In the genomic region with DNA sequence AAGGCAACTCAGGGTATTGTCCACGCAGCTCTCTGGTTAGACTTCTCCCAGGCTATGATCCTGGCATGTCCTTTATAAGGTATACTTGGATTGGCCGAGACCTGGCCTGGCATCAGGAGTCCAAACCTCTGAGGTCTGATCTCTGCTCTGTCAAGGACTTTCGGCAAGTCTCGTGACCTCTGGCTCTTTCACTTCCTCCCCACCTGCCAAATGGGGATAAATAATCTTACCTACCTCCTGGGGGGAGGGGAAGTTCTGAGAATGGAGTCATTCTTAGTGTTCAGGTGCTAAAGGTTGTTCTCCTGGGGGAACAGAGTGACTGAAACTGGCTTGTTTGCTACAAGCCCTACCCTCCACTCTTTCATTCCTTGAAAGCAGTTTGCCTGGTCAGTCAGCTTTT, we compare ENCODE assay signal across 10 cellular contexts. TPM values are rescaled to one million over a fixed set of nuclear protein-coding genes. Genes with fewer than 3 reads are reported as not detected.
A peak's percentile ranks its signal among the peaks of the same experiment; 100 is the strongest.
DNase-seq lines count a peak whose midpoint lies in the region; ATAC-seq and TF ChIP-seq lines count a peak whose summit lies in the region.
"Had no signal": no experiment of that assay in that cellular context is flagged by ENCODE, and none has a peak within 500 bp of the region (broad histone marks: within the 10 kb centered on the region; RNA-seq: fewer than 3 reads in every experiment).

No MANE protein-coding gene starts in this region.

- peaks cover 25% of the 10 kb centered on the region for H3K4me1 ChIP-seq in psoas muscle

- no peak overlapping the region for H3K4me3 ChIP-seq in psoas muscle

- H3K36me3 ChIP-seq in psoas muscle (ENCODE audit: insufficient read depth in 1 of 2, low read depth in 1 of 2) = peaks cover 5 to 71% of the 10 kb centered on the region in 2 donors

- H3K9me3 ChIP-seq in psoas muscle = no peaks in the 10 kb centered on the region

- no peak for TF ChIP-seq CTCF in activated CD8-positive, alpha-beta T cell treated with anti-CD3 and anti-CD28 coated beads for 36 hours (IDR thresholded peaks at IDR 0.05)
- TF ChIP-seq CTCF in psoas muscle (IDR thresholded peaks at IDR 0.05) = no peak

- no peaks in the 10 kb centered on the region for H3K9me3 Mint-ChIP-seq in activated CD8-positive, alpha-beta T cell treated with anti-CD3 and anti-CD28 coated beads for 36 hours
- no peaks in the 10 kb centered on the region for H3K9me3 Mint-ChIP-seq in activated CD8-positive, alpha-beta T cell treated with anti-CD3 and anti-CD28 coated beads, Interleukin-2, amount 10 ng/mL, durations not matched to agents 7 days and 5 days (ENCODE audit: insufficient read depth)

- H3K4me1 Mint-ChIP-seq in activated CD8-positive, alpha-beta T cell treated with anti-CD3 and anti-CD28 coated beads for 36 hours (ENCODE audit: low read depth) = peaks cover 51% of the 10 kb centered on the region
- peaks cover 26% of the 10 kb centered on the region for H3K4me1 Mint-ChIP-seq in activated CD8-positive, alpha-beta T cell treated with anti-CD3 and anti-CD28 coated beads, Interleukin-2, amount 10 ng/mL, durations not matched to agents 7 days and 5 days (ENCODE audit: low read depth)

- H3K27ac ChIP-seq in psoas muscle = peak overlapping the region; percentile 16

- H3K27me3 Mint-ChIP-seq in activated CD8-positive, alpha-beta T cell treated with anti-CD3 and anti-CD28 coated beads for 36 hours = no peaks in the 10 kb centered on the region
- H3K27me3 Mint-ChIP-seq in activated CD8-positive, alpha-beta T cell treated with anti-CD3 and anti-CD28 coated beads, Interleukin-2, amount 10 ng/mL, durations not matched to agents 7 days and 5 days (ENCODE audit: low read depth) = no peaks in the 10 kb centered on the region

- 42 to 55% (median 51%) methylated on average over 4 of the region's 4 CpGs for WGBS in psoas muscle, 3 donors

- peaks cover 21% of the 10 kb centered on the region for H3K36me3 Mint-ChIP-seq in activated CD8-positive, alpha-beta T cell treated with anti-CD3 and anti-CD28 coated beads for 36 hours (ENCODE audit: low read depth)
- peaks cover 39% of the 10 kb centered on the region for H3K36me3 Mint-ChIP-seq in activated CD8-positive, alpha-beta T cell treated with anti-CD3 and anti-CD28 coated beads, Interleukin-2, amount 10 ng/mL, durations not matched to agents 7 days and 5 days (ENCODE audit: low read depth)

- no peaks in the 10 kb centered on the region for H3K27me3 ChIP-seq in psoas muscle (ENCODE audit: insufficient read depth in 3 of 3, low read length in 2 of 3)

- CTCF ChIA-PET in activated CD8-positive, alpha-beta T cell treated with anti-CD3 and anti-CD28 coated beads for 36 hours (lab: Charles Lee) = interaction anchor here (1.4 to 3.2 kb wide), 2 partner anchors 28 to 29 kb away, joined by 3 to 11 read pairs; no protein-coding TSS in a partner anchor
- CTCF ChIA-PET in activated CD8-positive, alpha-beta T cell treated with anti-CD3 and anti-CD28 coated beads, Interleukin-2, amount 10 ng/mL, durations not matched to agents 7 days and 5 days (lab: Charles Lee) = interaction anchor here (1.2 to 1.9 kb wide), 2 partner anchors 28 to 63 kb away, joined by 3 to 14 read pairs; no protein-coding TSS in a partner anchor

- no peak for DNase-seq in activated CD8-positive, alpha-beta T cell treated with anti-CD3 and anti-CD28 coated beads for 36 hours
- no peak for DNase-seq in activated CD8-positive, alpha-beta T cell treated with anti-CD3 and anti-CD28 coated beads, Interleukin-2, amount 10 ng/mL, durations not matched to agents 7 days and 5 days
- DNase-seq in psoas muscle = no peak
- no peak for DNase-seq in H4 (ENCODE audit: low spot score)
- no peak for DNase-seq in OCI-M2 (lab: John Stamatoyannopoulos, UW; ENCODE audit: unreplicated experiment)
- DNase-seq in NCI-H82 treated with DMSO at 0.1 percent for 48 hours (lab: John Stamatoyannopoulos, UW; ENCODE audit: unreplicated experiment) = no peak
- DNase-seq: anterior cingulate cortex, NCI-H774 had no signal

- no peak for ATAC-seq in activated CD8-positive, alpha-beta T cell treated with anti-CD3 and anti-CD28 coated beads for 36 hours
- no peak for ATAC-seq in activated CD8-positive, alpha-beta T cell treated with anti-CD3 and anti-CD28 coated beads, Interleukin-2, amount 10 ng/mL, durations not matched to agents 7 days and 5 days
- peak; percentile 74 for ATAC-seq in GM21529 (IDR thresholded peaks at IDR 0.05; ENCODE audit: unreplicated experiment)
- peak; percentile 51 for ATAC-seq in HG03521 (IDR thresholded peaks at IDR 0.05; ENCODE audit: unreplicated experiment)
- ATAC-seq in psoas muscle = no peak

- peak overlapping the region; percentile 8 for H3K27ac Mint-ChIP-seq in activated CD8-positive, alpha-beta T cell treated with anti-CD3 and anti-CD28 coated beads for 36 hours
- no peak overlapping the region for H3K27ac Mint-ChIP-seq in activated CD8-positive, alpha-beta T cell treated with anti-CD3 and anti-CD28 coated beads, Interleukin-2, amount 10 ng/mL, durations not matched to agents 7 days and 5 days

- POLR2A ChIA-PET in activated CD8-positive, alpha-beta T cell treated with anti-CD3 and anti-CD28 coated beads for 36 hours (lab: Charles Lee) = interaction anchor here (0.6 to 2.2 kb wide), 4 partner anchors 8 to 49 kb away, joined by 3 to 8 read pairs (median 4); partner anchors contain the start of gene IST1
- POLR2A ChIA-PET in activated CD8-positive, alpha-beta T cell treated with anti-CD3 and anti-CD28 coated beads, Interleukin-2, amount 10 ng/mL, durations not matched to agents 7 days and 5 days (lab: Charles Lee) = interaction anchor here (1.3 kb wide), 1 partner anchor 8 kb away, joined by 3 read pairs; the partner anchor contains the start of gene ATXN1L

- intact Hi-C loops in activated CD8-positive, alpha-beta T cell treated with anti-CD3 and anti-CD28 coated beads for 36 hours (cut with micrococcal nuclease) = no loop called here
- intact Hi-C loops in psoas muscle (cut with DNase I) = loop anchor here in 1 of 2 donors (10.0 kb wide), 1 partner anchor 241 kb away; the partner anchor contains the start of genes DHX38 and TXNL4B

- H3K4me3 Mint-ChIP-seq in activated CD8-positive, alpha-beta T cell treated with anti-CD3 and anti-CD28 coated beads for 36 hours = no peak overlapping the region
- no peak overlapping the region for H3K4me3 Mint-ChIP-seq in activated CD8-positive, alpha-beta T cell treated with anti-CD3 and anti-CD28 coated beads, Interleukin-2, amount 10 ng/mL, durations not matched to agents 7 days and 5 days

RNA-seq across cellular contexts. Expression of gene ATXN1L, which starts 7.6 kb away (rescaled TPM):
- total RNA-seq in activated CD8-positive, alpha-beta T cell treated with anti-CD3 and anti-CD28 coated beads for 36 hours = 10 to 100 TPM; 13.6 to 14.9 TPM
- 10 to 100 TPM; 20.3 to 22.6 TPM for total RNA-seq in activated CD8-positive, alpha-beta T cell treated with anti-CD3 and anti-CD28 coated beads, Interleukin-2, amount 10 ng/mL, durations not matched to agents 7 days and 5 days
- total RNA-seq in psoas muscle = 10 to 100 TPM; 18.1 to 28.0 (median 22.4) TPM
- polyA plus RNA-seq in psoas muscle = 10 to 100 TPM in 1 of 3 donors, 1 to 10 TPM in 2; 5.9 to 20.1 (median 5.9) TPM
- 8.0 and 12.6 TPM in 2 replicates for total RNA-seq in H4 (2014; rRNA removed; shearing (Covaris generic))

RNA-seq across cellular contexts. Expression of gene ZNF821, which starts 30.6 kb away (rescaled TPM):
- 1 to 10 TPM; 5.6 to 6.2 TPM for total RNA-seq in activated CD8-positive, alpha-beta T cell treated with anti-CD3 and anti-CD28 coated beads for 36 hours
- total RNA-seq in activated CD8-positive, alpha-beta T cell treated with anti-CD3 and anti-CD28 coated beads, Interleukin-2, amount 10 ng/mL, durations not matched to agents 7 days and 5 days = 1 to 10 TPM; 3.7 to 4.1 TPM
- total RNA-seq in psoas muscle = 1 to 10 TPM; 3.1 to 6.1 (median 4.3) TPM
- polyA plus RNA-seq in psoas muscle = 1 to 10 TPM in 2 of 3 donors, under 1 TPM in 1; 0.87 to 4.7 (median 3.0) TPM
- 5.5 and 7.0 TPM in 2 replicates for total RNA-seq in H4 (2014; rRNA removed; shearing (Covaris generic))

RNA-seq across cellular contexts. Expression of gene IST1, which starts 41.9 kb away (rescaled TPM):
- 100 to 1,000 TPM; 157 to 175 TPM for total RNA-seq in activated CD8-positive, alpha-beta T cell treated with anti-CD3 and anti-CD28 coated beads for 36 hours
- total RNA-seq in activated CD8-positive, alpha-beta T cell treated with anti-CD3 and anti-CD28 coated beads, Interleukin-2, amount 10 ng/mL, durations not matched to agents 7 days and 5 days = 100 to 1,000 TPM; 155 to 174 TPM
- 100 to 1,000 TPM in 1 of 4 donors, 10 to 100 TPM in 3; 69.2 to 111 (median 81.6) TPM for total RNA-seq in psoas muscle
- 100 to 1,000 TPM in 1 of 3 donors, 10 to 100 TPM in 2; 72.5 to 115 (median 85.4) TPM for polyA plus RNA-seq in psoas muscle
- 220 and 229 TPM in 2 replicates for total RNA-seq in H4 (2014; rRNA removed; shearing (Covaris generic))

RNA-seq across cellular contexts. Expression of gene AP1G1, which starts 44.8 kb away (rescaled TPM):
- 10 to 100 TPM; 53.9 to 57.4 TPM for total RNA-seq in activated CD8-positive, alpha-beta T cell treated with anti-CD3 and anti-CD28 coated beads for 36 hours
- 10 to 100 TPM; 74.9 to 77.4 TPM for total RNA-seq in activated CD8-positive, alpha-beta T cell treated with anti-CD3 and anti-CD28 coated beads, Interleukin-2, amount 10 ng/mL, durations not matched to agents 7 days and 5 days
- total RNA-seq in psoas muscle = 10 to 100 TPM; 54.1 to 69.8 (median 62.8) TPM
- 10 to 100 TPM; 19.7 to 67.3 (median 25.6) TPM for polyA plus RNA-seq in psoas muscle
- total RNA-seq in H4 (2014; rRNA removed; shearing (Covaris generic)) = 49.8 and 51.5 TPM in 2 replicates

Comparison
In these comparisons a context has a peak if more than half of its experiments do, and no peak if none do; other contexts are left out.
1. ATAC-seq: peak in GM21529 (single experiment) and HG03521 (single experiment); none in activated CD8-positive, alpha-beta T cell treated with anti-CD3 and anti-CD28 coated beads for 36 hours (single experiment), activated CD8-positive, alpha-beta T cell treated with anti-CD3 and anti-CD28 coated beads, Interleukin-2, amount 10 ng/mL, durations not matched to agents 7 days and 5 days (single experiment) and psoas muscle (0 of 4).